13 cellular contexts compared by ENCODE assay signal in genomic region chr3:119401502-119402440, GRCh38.
DNase-seq lines count a peak whose midpoint lies in the region; ATAC-seq and TF ChIP-seq lines count a peak whose summit lies in the region.
"Had no signal": no experiment of that assay in that cellular context is flagged by ENCODE, and none has a peak within 500 bp of the region (broad histone marks: within the 10 kb centered on the region; RNA-seq: fewer than 3 reads in every experiment).

No MANE protein-coding gene starts in this region.

- no peak for DNase-seq in activated naive CD4-positive, alpha-beta T cell treated with anti-CD3 and anti-CD28 coated beads for 36 hours
- DNase-seq in activated naive CD4-positive, alpha-beta T cell (lab: John Stamatoyannopoulos, UW) = no peak
- peak; percentile 49 for DNase-seq in H7
- DNase-seq in retinal pigment epithelial cell (ENCODE audit: low read depth) = no peak
- no peak for DNase-seq in NCI-H226
- no peak for DNase-seq in dermis blood vessel endothelial cell
- no peak for DNase-seq in upper lobe of right lung
- DNase-seq: body of pancreas, erythroblast, Kasumi-1, NCI-H446 had no signal

- no peaks in the 10 kb centered on the region for H3K4me1 ChIP-seq in upper lobe of right lung
- H3K4me1 ChIP-seq: body of pancreas had no signal

- no peaks in the 10 kb centered on the region for H3K27me3 Mint-ChIP-seq in activated naive CD4-positive, alpha-beta T cell treated with anti-CD3 and anti-CD28 coated beads for 36 hours (ENCODE audit: low read depth)
- H3K27me3 Mint-ChIP-seq: stimulated activated naive CD8-positive, alpha-beta T cell treated with anti-CD3 and anti-CD28 coated beads, Interleukin-15, Interleukin-2, amounts not matched to agents 100 ng/mL and 50 ng/mL, for 24 hours had no signal

- ATAC-seq in HG03521 (IDR thresholded peaks at IDR 0.05; ENCODE audit: unreplicated experiment) (peak; percentile 49), upper lobe of right lung (no peak)
- ATAC-seq: body of pancreas had no signal

- H3K36me3 Mint-ChIP-seq in activated naive CD4-positive, alpha-beta T cell treated with anti-CD3 and anti-CD28 coated beads for 36 hours (ENCODE audit: low read depth) = peaks cover 14% of the 10 kb centered on the region

- H3K9me3 Mint-ChIP-seq in activated naive CD4-positive, alpha-beta T cell treated with anti-CD3 and anti-CD28 coated beads for 36 hours = no peaks in the 10 kb centered on the region
- H3K9me3 Mint-ChIP-seq: stimulated activated naive CD8-positive, alpha-beta T cell treated with anti-CD3 and anti-CD28 coated beads, Interleukin-15, Interleukin-2, amounts not matched to agents 100 ng/mL and 50 ng/mL, for 24 hours had no signal

- CTCF ChIA-PET in activated naive CD4-positive, alpha-beta T cell treated with anti-CD3 and anti-CD28 coated beads for 36 hours (lab: Charles Lee) = no interaction called here

- no peak overlapping the region for H3K4me3 ChIP-seq in H7 (ENCODE audit: insufficient read depth, low read depth, low read length)
- H3K4me3 ChIP-seq in retinal pigment epithelial cell (ENCODE audit: low read length) = peak overlapping the region; percentile 19
- no peak overlapping the region for H3K4me3 ChIP-seq in upper lobe of right lung
- H3K4me3 ChIP-seq: body of pancreas had no signal

- H3K9me3 ChIP-seq in upper lobe of right lung = no peaks in the 10 kb centered on the region
- H3K9me3 ChIP-seq: body of pancreas had no signal

- TF ChIP-seq CTCF in retinal pigment epithelial cell (conservative IDR thresholded peaks at IDR 0.05; ENCODE audit: low read depth, low read length) (no peak), upper lobe of right lung (IDR thresholded peaks at IDR 0.05) (no peak)

- H3K4me1 Mint-ChIP-seq in activated naive CD4-positive, alpha-beta T cell treated with anti-CD3 and anti-CD28 coated beads for 36 hours (ENCODE audit: low read depth) = peaks cover 10% of the 10 kb centered on the region

- intact Hi-C loops in activated naive CD4-positive, alpha-beta T cell treated with anti-CD3 and anti-CD28 coated beads for 36 hours (cut with micrococcal nuclease) = loop anchor here (2.0 kb wide), 1 partner anchor 61 kb away; the partner anchor contains the start of gene TMEM39A
- intact Hi-C loops in upper lobe of right lung (cut with DNase I) = no loop called here

- H3K27ac ChIP-seq in upper lobe of right lung = no peak overlapping the region
- H3K27ac ChIP-seq: body of pancreas had no signal

- H3K27me3 ChIP-seq in H7 (ENCODE audit: control insufficient read depth, insufficient read depth, low read length) (no peaks in the 10 kb centered on the region), upper lobe of right lung (no peaks in the 10 kb centered on the region)
- H3K27me3 ChIP-seq: body of pancreas had no signal

- H3K27ac Mint-ChIP-seq in activated naive CD4-positive, alpha-beta T cell treated with anti-CD3 and anti-CD28 coated beads for 36 hours = peak overlapping the region; percentile 27
- H3K27ac Mint-ChIP-seq: stimulated activated naive CD8-positive, alpha-beta T cell treated with anti-CD3 and anti-CD28 coated beads, Interleukin-15, Interleukin-2, amounts not matched to agents 100 ng/mL and 50 ng/mL, for 24 hours had no signal

- no peak overlapping the region for H3K4me3 Mint-ChIP-seq in activated naive CD4-positive, alpha-beta T cell treated with anti-CD3 and anti-CD28 coated beads for 36 hours
- H3K4me3 Mint-ChIP-seq: stimulated activated naive CD8-positive, alpha-beta T cell treated with anti-CD3 and anti-CD28 coated beads, Interleukin-15, Interleukin-2, amounts not matched to agents 100 ng/mL and 50 ng/mL, for 24 hours had no signal

- H3K36me3 ChIP-seq in H7 (replicated peaks; ENCODE audit: control insufficient read depth, insufficient read depth, low read length) (no peaks in the 10 kb centered on the region), upper lobe of right lung (peaks cover 94% of the 10 kb centered on the region)
